1 cellular context compared by ENCODE assay signal in genomic region chr10:4770766-4771553, GRCh38.
A peak's percentile ranks its signal among the peaks of the same experiment; 100 is the strongest.
TF ChIP-seq lines count a peak whose summit lies in the region.

No MANE protein-coding gene starts in this region.

TF ChIP-seq in IMR-90, 13 proteins besides CTCF, POLR2A, EP300 and RAD21 (continued from another document):
- peak; percentile 29; the same call in 1 of the 2 replicates for TF ChIP-seq BHLHE40 (IDR thresholded peaks at IDR 0.05; ENCODE audit: low read depth, low read length)
- TF ChIP-seq FOS (IDR thresholded peaks at IDR 0.05; ENCODE audit: low read depth, low read length): peak; percentile 86
- no peak for TF ChIP-seq USF2 (IDR thresholded peaks at IDR 0.05; ENCODE audit: low read depth, low read length)
- no peak for TF ChIP-seq RCOR1 (IDR thresholded peaks at IDR 0.05; ENCODE audit: insufficient replicate concordance, low read length)
